Comparison of ENCODE assay signal across 18 cellular contexts in the genomic region with DNA sequence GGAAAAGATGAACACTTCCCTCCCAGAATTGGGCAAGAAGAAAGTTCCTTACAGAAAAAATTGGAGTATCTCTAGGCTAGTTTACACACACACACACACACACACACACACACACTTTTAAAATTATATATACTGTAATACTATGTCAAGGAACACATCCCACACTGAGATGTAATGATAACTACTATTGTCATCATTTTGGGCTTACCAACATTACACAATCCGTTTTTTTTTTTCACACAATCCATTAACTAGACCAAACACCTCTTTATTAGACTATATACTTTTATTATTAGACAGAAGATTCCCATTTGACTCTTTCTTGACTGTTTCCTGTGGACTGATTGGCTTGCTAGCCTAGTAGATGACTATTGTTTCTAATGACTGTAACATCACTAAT. TPM values are rescaled to one million over a fixed set of nuclear protein-coding genes. Genes with fewer than 3 reads are reported as not detected.
"Had no signal": no experiment of that assay in that cellular context is flagged by ENCODE, and none has a peak within 500 bp of the region (broad histone marks: within the 10 kb centered on the region; RNA-seq: fewer than 3 reads in every experiment).

No MANE protein-coding gene starts in this region.

- DNase-seq: activated CD4-positive, alpha-beta T cell treated with anti-CD3 and anti-CD28 coated beads, Interleukin-2, amount 50 U/mL, for 48 hours; activated CD4-positive, CD25-positive, alpha-beta regulatory T cell treated with anti-CD3 and anti-CD28 coated beads, Interleukin-2, amount 50 U/mL, for 72 hours; activated effector memory CD4-positive, alpha-beta T cell treated with anti-CD3 and anti-CD28 coated beads, Interleukin-2, amount 50 U/mL, for 16 hours; activated T-cell treated with anti-CD3 and anti-CD28 coated beads, Interleukin-2, amount 50 U/mL, for 4 hours; amygdala; cerebellar nuclear complex; endodermal cell; esophagus squamous epithelium; foreskin melanocyte; left ventricle myocardium superior; small intestine; upper lobe of right lung had no signal

- FAIRE-seq: small intestine had no signal

- H3K9me3 ChIP-seq: esophagus squamous epithelium, right atrium auricular region, upper lobe of right lung had no signal

- H3K27ac ChIP-seq: right atrium auricular region, upper lobe of right lung had no signal

- ATAC-seq: activated naive CD4-positive, alpha-beta T cell treated with anti-CD3 and anti-CD28 coated beads, Interleukin-2, amount 50 U/mL, for 72 hours; activated T-cell treated with anti-CD3 and anti-CD28 coated beads, Interleukin-2, amount 50 U/mL, for 4 hours; left ventricle myocardium superior; stimulated activated effector memory CD8-positive, alpha-beta T cell treated with anti-CD3 and anti-CD28 coated beads, Interleukin-12 subunit alpha, Interleukin-12 subunit beta, amount 100 ng/mL, for 72 hours; upper lobe of right lung had no signal

- H3K4me3 ChIP-seq: right atrium auricular region, upper lobe of right lung had no signal

- H3K27me3 ChIP-seq: esophagus squamous epithelium, right atrium auricular region, upper lobe of right lung had no signal

RNA-seq across cellular contexts. Expression of gene CD27, which starts 58.2 kb away (rescaled TPM):
- total RNA-seq: dermis microvascular lymphatic vessel endothelial cell, kidney epithelial cell, myocyte had no signal
